ENCODE assay signal across 1 cellular context in genomic region chrX:153952373-153953026, GRCh38.
TF ChIP-seq lines count a peak whose summit lies in the region.

No MANE protein-coding gene starts in this region.

TF ChIP-seq in neural cell, 6 proteins besides CTCF, POLR2A, EP300 and RAD21 (continued from another document):
- TF ChIP-seq REST (IDR thresholded peaks at IDR 0.05; ENCODE audit: borderline replicate concordance) (no peak), SMC3 (conservative IDR thresholded peaks at IDR 0.05; ENCODE audit: poor library complexity) (no peak)
